Comparison of ENCODE assay signal across 10 cellular contexts in the genomic region with DNA sequence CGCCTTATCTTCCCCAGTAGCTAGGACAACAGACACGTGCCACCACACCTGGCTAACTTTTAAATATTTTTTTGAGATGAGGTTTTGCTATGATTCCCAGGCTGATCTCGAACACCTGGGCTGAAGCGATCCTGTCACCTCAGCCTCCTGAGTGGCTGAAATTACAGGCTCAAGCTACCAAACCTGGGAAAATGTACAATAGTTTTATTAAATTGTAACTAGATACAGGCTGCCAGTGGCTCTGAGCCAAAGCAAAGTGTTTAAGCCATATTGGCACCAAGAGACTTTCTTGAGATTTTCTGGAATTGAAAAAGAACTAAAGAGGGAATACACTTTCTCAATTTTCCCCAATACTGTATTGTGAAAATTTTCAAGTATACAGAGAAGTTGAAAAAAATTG.
"Had no signal": no experiment of that assay in that cellular context is flagged by ENCODE, and none has a peak within 500 bp of the region (broad histone marks: within the 10 kb centered on the region; RNA-seq: fewer than 3 reads in every experiment).

No MANE protein-coding gene starts in this region.

- H3K4me3 Mint-ChIP-seq: HFFc6 had no signal

- H3K36me3 ChIP-seq: HAP-1 had no signal

- H3K9me3 ChIP-seq: HAP-1 had no signal

- H3K4me3 ChIP-seq: GM23248, HAP-1, K562 had no signal

- ATAC-seq: HCT116, K562 had no signal

- H3K9me3 Mint-ChIP-seq: HFFc6 had no signal

- H3K27ac Mint-ChIP-seq: HFFc6 had no signal

- H3K27ac ChIP-seq: GM23248, HL-60 had no signal

- DNase-seq: GM23248, GOT3, H7, HFFc6, IMR-90 had no signal

- H3K4me1 ChIP-seq: HAP-1 had no signal

- FAIRE-seq: HTR-8/SVneo, K562 had no signal
